17 cellular contexts compared by ENCODE assay signal in the genomic region with DNA sequence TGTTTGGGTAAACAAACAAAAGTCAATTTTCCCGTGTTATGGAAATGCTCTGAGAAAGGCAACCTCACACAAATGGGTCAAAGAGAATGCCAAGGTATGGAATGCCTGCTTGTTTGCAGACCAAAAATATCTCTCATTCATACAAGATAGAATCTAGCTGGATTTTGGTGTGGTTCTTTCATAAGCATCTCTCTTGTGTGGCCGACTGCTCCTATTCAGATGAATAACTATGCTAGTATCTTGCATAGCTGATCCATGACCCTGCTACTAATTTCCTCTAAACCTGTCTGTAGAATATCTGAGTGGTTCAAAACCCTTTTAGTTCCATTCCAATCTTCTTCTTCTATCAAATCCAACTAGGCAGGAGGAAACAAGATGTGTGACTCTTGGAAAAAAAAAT. TPM values are rescaled to one million over a fixed set of nuclear protein-coding genes. Genes with fewer than 3 reads are reported as not detected.
DNase-seq lines count a peak whose midpoint lies in the region; ATAC-seq and TF ChIP-seq lines count a peak whose summit lies in the region.
"Had no signal": no experiment of that assay in that cellular context is flagged by ENCODE, and none has a peak within 500 bp of the region (broad histone marks: within the 10 kb centered on the region; RNA-seq: fewer than 3 reads in every experiment).

No MANE protein-coding gene starts in this region.

- WGBS in GM23248 (ENCODE audit: low coverage in 1 of 2, low lambda C conversion rate in 2 of 2, missing lambda C conversion rate in 2 of 2), 2 experiments, result 91% methylated on average over 2 of the region's 2 CpGs
- WGBS in hepatocyte (ENCODE audit: low lambda C conversion rate, missing lambda C conversion rate), result 55% methylated on average over 2 of the region's 2 CpGs

- TF ChIP-seq CTCF in hepatocyte (IDR thresholded peaks at IDR 0.05; ENCODE audit: poor library complexity), result no peak

- H3F3A ChIP-seq in GM23248 (ENCODE audit: insufficient read depth), result peaks cover 23% of the 10 kb centered on the region

- H2AFZ ChIP-seq in GM23248 (no peak overlapping the region), hepatocyte (no peak overlapping the region)

- no peak overlapping the region for H3K4me3 ChIP-seq in GM23248
- H3K4me3 ChIP-seq in hepatocyte, result no peak overlapping the region
- H3K4me3 ChIP-seq in skeletal muscle satellite cell (ENCODE audit: low read length), result no peak overlapping the region

- H3K4me2 ChIP-seq in GM23248 (ENCODE audit: unreplicated experiment) (peak overlapping the region; percentile 68), hepatocyte (peak overlapping the region; percentile 31), skeletal muscle satellite cell (ENCODE audit: low read length) (peak overlapping the region; percentile 61)

- no peaks in the 10 kb centered on the region for H4K20me1 ChIP-seq in GM23248 (ENCODE audit: insufficient read depth)
- no peaks in the 10 kb centered on the region for H4K20me1 ChIP-seq in hepatocyte (ENCODE audit: insufficient read depth, poor library complexity, severe bottlenecking)

- in situ Hi-C loops in GM23248 (cut with MboI), result no loop called here

- peaks cover 24% of the 10 kb centered on the region for H3K4me1 ChIP-seq in GM23248 (ENCODE audit: insufficient read depth)
- peaks cover 51% of the 10 kb centered on the region for H3K4me1 ChIP-seq in hepatocyte (ENCODE audit: insufficient read depth)
- peaks cover 30% of the 10 kb centered on the region for H3K4me1 ChIP-seq in skeletal muscle satellite cell (ENCODE audit: control insufficient read depth, insufficient read depth, low read length)

- H3K36me3 ChIP-seq in GM23248 (ENCODE audit: low read depth) (no peaks in the 10 kb centered on the region), hepatocyte (replicated peaks; ENCODE audit: insufficient read depth, low read depth) (no peaks in the 10 kb centered on the region), skeletal muscle satellite cell (ENCODE audit: insufficient read depth, low read length) (no peaks in the 10 kb centered on the region)

- H3K9me3 ChIP-seq in GM23248 (ENCODE audit: low read depth) (no peaks in the 10 kb centered on the region), hepatocyte (ENCODE audit: low read depth) (no peaks in the 10 kb centered on the region), skeletal muscle satellite cell (replicated peaks; ENCODE audit: low read length) (no peaks in the 10 kb centered on the region)

- H3K79me2 ChIP-seq in GM23248 (ENCODE audit: insufficient read depth) (no peaks in the 10 kb centered on the region), hepatocyte (no peaks in the 10 kb centered on the region)

- H3K27me3 ChIP-seq in GM23248 (replicated peaks; ENCODE audit: insufficient read depth) (no peaks in the 10 kb centered on the region), hepatocyte (no peaks in the 10 kb centered on the region), skeletal muscle satellite cell (ENCODE audit: control insufficient read depth, insufficient read depth, low read length) (no peaks in the 10 kb centered on the region)

- peak; percentile 42 for ATAC-seq in SK-N-SH treated with all-trans-retinoic acid at 6 μM for 48 hours
- no peak for ATAC-seq in GM18511 (IDR thresholded peaks at IDR 0.05; ENCODE audit: unreplicated experiment)
- ATAC-seq: T-cell had no signal

- DNase-seq in GM23248 (peak; percentile 36), hepatocyte (ENCODE audit: low spot score) (no peak), NCI-H774 (lab: John Stamatoyannopoulos, UW) (no peak), SHP77 (lab: John Stamatoyannopoulos, UW) (no peak), T-helper 9 cell (no peak)
- DNase-seq: activated CD4-positive, CD25-positive, alpha-beta regulatory T cell; activated naive CD4-positive, alpha-beta T cell treated with anti-CD3 and anti-CD28 coated beads, Interleukin-2, amount 50 U/mL, for 16 hours; H7; mammary epithelial cell; NCI-H1436; occipital lobe; stimulated activated CD4-positive, alpha-beta T cell treated with anti-CD3 and anti-CD28 coated beads, Interleukin-12 subunit alpha, Interleukin-12 subunit beta, amount 100 ng/mL, for 4 hours; T-cell had no signal

- no peaks in the 10 kb centered on the region for H3K9me2 ChIP-seq in GM23248 (ENCODE audit: insufficient read depth)
- H3K9me2 ChIP-seq in hepatocyte (replicated peaks; ENCODE audit: insufficient read depth), result no peaks in the 10 kb centered on the region

- H3K9ac ChIP-seq in GM23248 (no peak overlapping the region; the same call in 1 of the 2 replicates), skeletal muscle satellite cell (ENCODE audit: low read depth, low read length) (peak overlapping the region; percentile 78)

- peak overlapping the region; percentile 88 for H3K27ac ChIP-seq in GM23248
- H3K27ac ChIP-seq in hepatocyte, result peak overlapping the region; percentile 86
- H3K27ac ChIP-seq: C4-2B had no signal

TF ChIP-seq in SK-N-SH treated with all-trans-retinoic acid at 6 μM for 48 hours, 23 proteins besides CTCF, POLR2A, EP300 and RAD21:
- TF ChIP-seq, protein P1, sequence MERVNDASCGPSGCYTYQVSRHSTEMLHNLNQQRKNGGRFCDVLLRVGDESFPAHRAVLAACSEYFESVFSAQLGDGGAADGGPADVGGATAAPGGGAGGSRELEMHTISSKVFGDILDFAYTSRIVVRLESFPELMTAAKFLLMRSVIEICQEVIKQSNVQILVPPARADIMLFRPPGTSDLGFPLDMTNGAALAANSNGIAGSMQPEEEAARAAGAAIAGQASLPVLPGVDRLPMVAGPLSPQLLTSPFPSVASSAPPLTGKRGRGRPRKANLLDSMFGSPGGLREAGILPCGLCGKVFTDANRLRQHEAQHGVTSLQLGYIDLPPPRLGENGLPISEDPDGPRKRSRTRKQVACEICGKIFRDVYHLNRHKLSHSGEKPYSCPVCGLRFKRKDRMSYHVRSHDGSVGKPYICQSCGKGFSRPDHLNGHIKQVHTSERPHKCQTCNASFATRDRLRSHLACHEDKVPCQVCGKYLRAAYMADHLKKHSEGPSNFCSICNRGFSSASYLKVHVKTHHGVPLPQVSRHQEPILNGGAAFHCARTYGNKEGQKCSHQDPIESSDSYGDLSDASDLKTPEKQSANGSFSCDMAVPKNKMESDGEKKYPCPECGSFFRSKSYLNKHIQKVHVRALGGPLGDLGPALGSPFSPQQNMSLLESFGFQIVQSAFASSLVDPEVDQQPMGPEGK (CRISPR knock-in tag; IDR thresholded peaks at IDR 0.05; ENCODE audit: borderline replicate concordance), result no peak
- 0 out of 2 replicates have a peak, but pooled peaks have one; percentile 17 for TF ChIP-seq ISL1 (CRISPR knock-in tag; IDR thresholded peaks at IDR 0.05)

RNA-seq across cellular contexts. Expression of a gene that starts 28.2 kb away (rescaled TPM):
- 0.32 and 5.8 TPM in 2 replicates for total RNA-seq in GM23248 (2014; rRNA removed; shearing (Covaris generic))
- polyA plus RNA-seq in GM23248 (2016; fragmentation: Nextera tagmentation; extraction: Ambion mirVana) (1.5 and 2.3 TPM in 2 replicates), hepatocyte (43.4 and 60.0 TPM in 2 replicates)
- 52.1 and 56.5 TPM in 2 replicates for total RNA-seq in hepatocyte
- total RNA-seq in skeletal muscle satellite cell (2012; rRNA removed), result 14.4 and 45.9 TPM in 2 replicates
